17 cellular contexts compared by ENCODE assay signal in the genomic region with DNA sequence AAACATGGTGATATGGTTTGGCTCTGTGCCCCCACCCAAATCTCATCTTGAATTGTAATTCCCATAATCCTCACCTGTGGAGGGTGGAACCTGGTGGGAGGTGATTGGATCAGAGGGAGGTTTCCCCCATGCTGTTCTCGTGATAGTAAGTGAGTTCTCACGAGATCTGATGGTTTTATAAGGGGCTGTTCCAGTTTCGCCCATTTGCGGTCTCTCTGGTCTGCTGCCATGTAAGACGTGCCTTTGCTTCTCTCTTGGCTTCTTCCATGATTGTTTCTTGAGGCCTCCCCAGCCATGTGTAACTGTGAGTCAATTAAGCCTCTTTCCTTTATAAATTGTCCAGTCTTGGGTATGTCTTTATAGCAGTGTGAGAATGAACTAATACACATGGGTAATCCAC. TPM values are rescaled to one million over a fixed set of nuclear protein-coding genes. Genes with fewer than 3 reads are reported as not detected.
"Had no signal": no experiment of that assay in that cellular context is flagged by ENCODE, and none has a peak within 500 bp of the region (broad histone marks: within the 10 kb centered on the region; RNA-seq: fewer than 3 reads in every experiment).

No MANE protein-coding gene starts in this region.

RNA-seq across cellular contexts. Expression of gene IL5, which starts 18.4 kb away (rescaled TPM):
- total RNA-seq: breast epithelium, endothelial cell of umbilical vein, fibroblast of lung, fibroblast of villous mesenchyme, gastroesophageal sphincter, hepatocyte, left ventricle myocardium inferior, lung, mesenteric fat pad, mucosa of descending colon, myocyte, osteocyte, posterior vena cava, spleen, stomach, thyroid gland, vagina had no signal
